ENCODE assay signal across 20 cellular contexts in the genomic region with DNA sequence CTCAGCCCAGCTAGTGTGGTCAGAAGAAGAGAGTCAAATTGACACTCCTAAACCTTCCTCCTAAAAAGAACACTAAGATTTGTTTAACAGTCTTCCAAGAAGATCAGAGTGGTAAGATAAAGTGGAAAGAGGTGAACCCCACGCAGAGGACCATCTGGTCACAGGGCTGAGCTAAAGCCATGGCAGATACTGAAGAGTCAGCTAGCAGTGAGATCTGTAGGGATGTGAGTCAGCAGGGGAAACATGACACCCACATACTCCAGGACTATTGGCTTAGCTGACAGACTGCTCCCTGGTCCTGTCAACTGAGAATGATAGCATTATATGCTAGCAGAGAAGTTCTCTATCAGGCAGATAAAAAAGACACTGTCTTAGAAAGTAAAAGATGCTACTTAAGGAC.
A peak's percentile ranks its signal among the peaks of the same experiment; 100 is the strongest.
DNase-seq lines count a peak whose midpoint lies in the region; ATAC-seq and TF ChIP-seq lines count a peak whose summit lies in the region.
"Had no signal": no experiment of that assay in that cellular context is flagged by ENCODE, and none has a peak within 500 bp of the region (broad histone marks: within the 10 kb centered on the region; RNA-seq: fewer than 3 reads in every experiment).

No MANE protein-coding gene starts in this region.

- no peak overlapping the region for H3K27ac Mint-ChIP-seq in endodermal cell
- H3K27ac Mint-ChIP-seq: activated naive CD4-positive, alpha-beta T cell treated with anti-CD3 and anti-CD28 coated beads for 36 hours had no signal

- H3K27me3 Mint-ChIP-seq in endodermal cell (ENCODE audit: insufficient read depth) = no peaks in the 10 kb centered on the region

- H3K4me3 ChIP-seq in endodermal cell (ENCODE audit: low read length) = no peak overlapping the region
- no peak overlapping the region for H3K4me3 ChIP-seq in transverse colon
- H3K4me3 ChIP-seq: ovary, stomach, upper lobe of left lung had no signal

- intact Hi-C loops in transverse colon (cut with DNase I; ENCODE audit: low total_unique reads) (no loop called here), Right ventricle myocardium inferior (cut with DNase I) (no loop called here)

- no peak for TF ChIP-seq POLR2A in transverse colon (IDR thresholded peaks at IDR 0.05)

- no peaks in the 10 kb centered on the region for H3K9me3 Mint-ChIP-seq in endodermal cell

- H3K36me3 ChIP-seq in endodermal cell (ENCODE audit: control insufficient read depth, insufficient read depth, low read length) (no peaks in the 10 kb centered on the region), transverse colon (no peaks in the 10 kb centered on the region)
- H3K36me3 ChIP-seq: ovary, stomach, upper lobe of left lung had no signal

- ATAC-seq in Right ventricle myocardium inferior = no peak
- ATAC-seq: left ventricle myocardium superior, Panc1 had no signal

- H3K9me3 ChIP-seq in endodermal cell (ENCODE audit: control insufficient read depth, low read length) = no peaks in the 10 kb centered on the region
- no peaks in the 10 kb centered on the region for H3K9me3 ChIP-seq in transverse colon
- H3K9me3 ChIP-seq: ovary, upper lobe of left lung had no signal

- WGBS in endodermal cell (ENCODE audit: insufficient coverage in 1 of 2, insufficient read length in 1 of 2), 2 experiments = 75 to 76% methylated on average over 1 of the region's 1 CpG
- WGBS in transverse colon (ENCODE audit: low coverage in 1 of 2), 2 donors = 40% methylated on average over 1 of the region's 1 CpG; no CpG with 5 or more reads in 1 of the 2 donors

- H3K36me3 Mint-ChIP-seq in endodermal cell (ENCODE audit: low read depth) = no peaks in the 10 kb centered on the region

- no peak overlapping the region for H3K9ac ChIP-seq in endodermal cell (ENCODE audit: extremely low read depth, low read length, poor library complexity, severe bottlenecking)

- H3K27me3 ChIP-seq in endodermal cell (ENCODE audit: control insufficient read depth, insufficient read depth, low read length, poor library complexity, severe bottlenecking) (no peaks in the 10 kb centered on the region), transverse colon (no peaks in the 10 kb centered on the region)
- H3K27me3 ChIP-seq: ovary, stomach, upper lobe of left lung had no signal

- in situ Hi-C loops in transverse colon (cut with MboI; ENCODE audit: low pct_ligation_motif_present in 1 of 4, low pct_unique_long_range_greater_than_20kb in 1 of 4, low sequenced_read_pairs in 3 of 4) = no loop called here

- H3K4me3 Mint-ChIP-seq in endodermal cell = no peak overlapping the region
- H3K4me3 Mint-ChIP-seq: activated naive CD4-positive, alpha-beta T cell treated with anti-CD3 and anti-CD28 coated beads for 36 hours had no signal

- H3K4me1 ChIP-seq in endodermal cell (ENCODE audit: control insufficient read depth, insufficient read depth, low read length) = no peaks in the 10 kb centered on the region
- H3K4me1 ChIP-seq in transverse colon = no peaks in the 10 kb centered on the region
- H3K4me1 ChIP-seq: stomach, upper lobe of left lung had no signal

- H3K27ac ChIP-seq in endodermal cell (ENCODE audit: low read depth, low read length) (no peak overlapping the region), transverse colon (no peak overlapping the region)
- H3K27ac ChIP-seq: C4-2B, ovary, stomach, upper lobe of left lung had no signal

- H3K4me1 Mint-ChIP-seq in endodermal cell = peaks cover 2% of the 10 kb centered on the region

- TF ChIP-seq EP300 in transverse colon (IDR thresholded peaks at IDR 0.05; ENCODE audit: low read depth) = no peak

- DNase-seq in NCI-H748 (lab: John Stamatoyannopoulos, UW; ENCODE audit: unreplicated experiment) (peak; percentile 22), NCI-H748 treated with DMSO at 0.1 percent for 48 hours (lab: John Stamatoyannopoulos, UW) (no peak), NCI-H524 treated with DMSO at 0.1 percent for 48 hours (lab: John Stamatoyannopoulos, UW) (peak; percentile 90), endodermal cell (peak; percentile 50), non-pigmented ciliary epithelial cell (ENCODE audit: low read depth) (peak; percentile 0), NCI-H1436 treated with DMSO at 0.1 percent for 48 hours (lab: John Stamatoyannopoulos, UW) (no peak), transverse colon (no peak), Right ventricle myocardium inferior (ENCODE audit: missing footprints) (no peak)
- DNase-seq: activated CD4-positive, alpha-beta T cell treated with anti-CD3 and anti-CD28 coated beads, Interleukin-2, amount 50 U/mL, for 48 hours; activated naive CD4-positive, alpha-beta T cell treated with anti-CD3 and anti-CD28 coated beads for 36 hours; DMS79; left ventricle myocardium superior; NCI-H1930; NCI-H69; ovary; stimulated activated CD4-positive, alpha-beta T cell treated with anti-CD3 and anti-CD28 coated beads, Interleukin-2, amount 100 ng/mL, for 24 hours; stomach; upper lobe of left lung had no signal

- TF ChIP-seq CTCF in endodermal cell (conservative IDR thresholded peaks at IDR 0.05) (no peak), transverse colon (IDR thresholded peaks at IDR 0.05) (no peak)

Comparison
In these comparisons a context has a peak if more than half of its experiments do, and no peak if none do; other contexts are left out.
1. DNase-seq: peak in NCI-H748 (single experiment), NCI-H524 treated with DMSO at 0.1 percent for 48 hours (single experiment), endodermal cell (single experiment) and non-pigmented ciliary epithelial cell (single experiment); none in NCI-H748 treated with DMSO at 0.1 percent for 48 hours (single experiment), NCI-H1436 treated with DMSO at 0.1 percent for 48 hours (single experiment), transverse colon (single experiment) and Right ventricle myocardium inferior (single experiment).